20 cellular contexts compared by ENCODE assay signal in the genomic region with DNA sequence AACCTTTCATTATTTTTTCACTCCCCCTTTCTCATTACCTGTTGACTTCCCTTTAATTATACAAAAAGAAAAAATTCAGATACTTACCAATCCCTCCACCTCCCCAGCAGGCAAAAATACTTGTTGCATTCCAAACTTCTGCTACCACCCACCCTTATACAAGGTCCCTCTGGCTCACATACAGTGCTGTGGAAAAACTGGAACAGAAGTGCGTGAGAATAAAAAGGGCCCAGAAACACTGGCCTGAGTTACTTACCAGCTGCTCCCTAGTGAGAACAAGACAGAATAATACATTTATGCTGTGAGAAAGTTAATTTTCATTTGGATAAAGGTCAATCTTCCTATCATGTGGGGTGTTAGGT. TPM values are rescaled to one million over a fixed set of nuclear protein-coding genes. Genes with fewer than 3 reads are reported as not detected.
"Had no signal": no experiment of that assay in that cellular context is flagged by ENCODE, and none has a peak within 500 bp of the region (broad histone marks: within the 10 kb centered on the region; RNA-seq: fewer than 3 reads in every experiment).

No MANE protein-coding gene starts in this region.

- ATAC-seq: activated T-helper 17 cell treated with anti-CD3 and anti-CD28 coated beads, Interleukin-2, amount 50 U/mL, for 72 hours; esophagus mucosa; stimulated activated naive CD8-positive, alpha-beta T cell treated with anti-CD3 and anti-CD28 coated beads, Interleukin-15, amount 100 ng/mL, for 72 hours had no signal

- H3K4me3 ChIP-seq: coronary artery, heart right ventricle, right atrium auricular region, skin epidermis had no signal

- H3K9me3 ChIP-seq: heart right ventricle, right atrium auricular region had no signal

- H3K27me3 ChIP-seq: heart right ventricle, right atrium auricular region had no signal

- DNase-seq: activated B cell treated with CpG ODN at 0.5 μM for 24 hours; activated CD4-positive, alpha-beta memory T cell treated with anti-CD3 and anti-CD28 coated beads for 36 hours; activated CD4-positive, alpha-beta T cell treated with anti-CD3 and anti-CD28 coated beads for 4 hours; activated naive CD4-positive, alpha-beta T cell treated with Interleukin-2 at 50 U/mL for 16 hours; activated naive CD8-positive, alpha-beta T cell treated with anti-CD3 and anti-CD28 coated beads, Interleukin-2, amount 10 ng/mL, durations not matched to agents 7 days and 5 days; activated T-cell treated with anti-CD3 and anti-CD28 coated beads, Interleukin-2, amount 50 U/mL, for 1 hour; heart right ventricle; kidney glomerular epithelial cell; occipital lobe; stimulated activated CD4-positive, alpha-beta T cell treated with anti-CD3 and anti-CD28 coated beads, Interleukin-15, amount 100 ng/mL, for 24 hours; stimulated activated CD4-positive, alpha-beta T cell treated with anti-CD3 and anti-CD28 coated beads, Interleukin-2, amount 100 ng/mL, for 48 hours; stimulated activated naive CD8-positive, alpha-beta T cell treated with anti-CD3 and anti-CD28 coated beads, Interleukin-15, amount 100 ng/mL, for 72 hours; T-helper 1 cell; T-helper 9 cell had no signal

- H3K36me3 ChIP-seq: right atrium auricular region had no signal

- H3K27ac ChIP-seq: coronary artery, right atrium auricular region had no signal

RNA-seq across cellular contexts. Expression of a gene that starts 46.9 kb away (rescaled TPM):
- total RNA-seq: occipital lobe, right atrium auricular region, temporal lobe had no signal
